Comparison of ENCODE assay signal across 8 cellular contexts in the genomic region with DNA sequence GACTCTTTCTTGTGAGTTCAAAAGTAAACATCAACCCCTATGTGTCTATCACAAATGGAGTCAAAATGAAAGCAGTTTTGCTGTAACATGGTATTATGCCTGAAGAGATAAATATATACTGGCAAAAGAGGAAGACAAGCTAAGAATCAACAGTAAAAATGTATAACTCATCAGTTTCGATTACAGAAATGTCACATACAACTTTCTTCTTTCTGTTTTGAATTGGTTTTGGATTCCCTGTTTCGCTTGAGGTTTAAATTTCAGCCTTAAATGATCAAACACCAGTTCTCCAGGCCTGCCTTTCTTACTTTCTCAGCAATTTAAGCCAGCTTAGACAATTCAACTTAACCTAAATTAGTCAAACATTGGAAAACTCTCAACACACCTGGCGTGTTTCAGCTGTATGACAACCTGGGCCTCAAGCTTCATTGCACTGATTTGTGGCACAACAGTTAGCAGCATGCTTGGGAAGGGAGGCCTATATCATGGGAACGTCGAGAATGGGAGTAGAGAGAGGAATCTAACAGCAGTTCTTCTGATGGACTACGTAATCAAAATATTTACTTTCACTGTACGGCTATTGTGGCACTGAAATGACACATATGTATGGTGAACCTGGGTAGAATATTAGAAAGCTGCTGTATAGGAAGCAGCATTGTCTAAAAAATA. TPM values are rescaled to one million over a fixed set of nuclear protein-coding genes. Genes with fewer than 3 reads are reported as not detected.
DNase-seq lines count a peak whose midpoint lies in the region; ATAC-seq and TF ChIP-seq lines count a peak whose summit lies in the region.

No MANE protein-coding gene starts in this region.

- no peak overlapping the region for H3K27ac Mint-ChIP-seq in activated CD4-positive, alpha-beta T cell treated with anti-CD3 and anti-CD28 coated beads for 36 hours
- H3K27ac Mint-ChIP-seq in activated T-helper 17 cell treated with anti-CD3 and anti-CD28 coated beads, Interleukin-2, amount 50 U/mL, for 72 hours, result no peak overlapping the region

- peaks cover 0 to 6% (median 2%) of the 10 kb centered on the region in 4 donors for H3K4me1 ChIP-seq in transverse colon

- TF ChIP-seq POLR2A in transverse colon (IDR thresholded peaks at IDR 0.05), result no peak

- peaks cover 6% of the 10 kb centered on the region for H3K4me1 Mint-ChIP-seq in activated CD4-positive, alpha-beta T cell treated with anti-CD3 and anti-CD28 coated beads for 36 hours
- peaks cover 5% of the 10 kb centered on the region for H3K4me1 Mint-ChIP-seq in activated T-helper 17 cell treated with anti-CD3 and anti-CD28 coated beads, Interleukin-2, amount 50 U/mL, for 72 hours

- no peaks in the 10 kb centered on the region for H3K36me3 Mint-ChIP-seq in activated CD4-positive, alpha-beta T cell treated with anti-CD3 and anti-CD28 coated beads for 36 hours (ENCODE audit: low read depth)
- no peaks in the 10 kb centered on the region for H3K36me3 Mint-ChIP-seq in activated T-helper 17 cell treated with anti-CD3 and anti-CD28 coated beads, Interleukin-2, amount 50 U/mL, for 72 hours (ENCODE audit: low read depth)

- intact Hi-C loops in activated CD4-positive, alpha-beta T cell treated with anti-CD3 and anti-CD28 coated beads for 36 hours (cut with DNase I, micrococcal nuclease), result loop anchor here in 1 of 2 experiments (5.0 kb wide), 1 partner anchor 173 kb away; no protein-coding TSS in a partner anchor
- intact Hi-C loops in transverse colon (cut with DNase I; ENCODE audit: low total_unique reads), result no loop called here

- peak; percentile 71 for ATAC-seq in activated CD4-positive, alpha-beta T cell treated with anti-CD3 and anti-CD28 coated beads for 36 hours
- ATAC-seq in HG03108 (IDR thresholded peaks at IDR 0.05; ENCODE audit: unreplicated experiment), result peak; percentile 96
- peak; percentile 85 for ATAC-seq in activated T-helper 17 cell treated with anti-CD3 and anti-CD28 coated beads, Interleukin-2, amount 50 U/mL, for 72 hours (replicated peaks)

- in situ Hi-C loops in transverse colon (cut with MboI; ENCODE audit: low pct_ligation_motif_present in 1 of 4, low pct_unique_long_range_greater_than_20kb in 1 of 4, low sequenced_read_pairs in 3 of 4), result no loop called here

- no peak for TF ChIP-seq EP300 in transverse colon (IDR thresholded peaks at IDR 0.05; ENCODE audit: low read depth)

- DNase-seq in activated CD4-positive, alpha-beta T cell treated with anti-CD3 and anti-CD28 coated beads for 36 hours, result no peak
- DNase-seq in activated CD4-positive, alpha-beta T cell treated with anti-CD3 and anti-CD28 coated beads for 4 hours, result no peak
- DNase-seq in transverse colon (no peak), NCI-H2081 treated with DMSO at 0.1 percent for 48 hours (lab: John Stamatoyannopoulos, UW) (no peak), D341Med (ENCODE audit: low spot score) (no peak), middle frontal gyrus (ENCODE audit: extremely low spot score, low spot score) (no peak)

- CTCF ChIA-PET in activated CD4-positive, alpha-beta T cell treated with anti-CD3 and anti-CD28 coated beads for 36 hours (lab: Charles Lee), result interaction anchor here (0.6 to 1.2 kb wide), 3 partner anchors 17 to 324 kb away, joined by 3 read pairs; no protein-coding TSS in a partner anchor

- H3K4me3 ChIP-seq in transverse colon, result no peak overlapping the region

- WGBS in transverse colon (ENCODE audit: low coverage in 1 of 2), 2 donors, result 62 to 71% methylated on average over 4 to 7 of the region's 7 CpGs

- POLR2A ChIA-PET in activated CD4-positive, alpha-beta T cell treated with anti-CD3 and anti-CD28 coated beads for 36 hours (lab: Charles Lee), result interaction anchor here (1.0 kb wide), 1 partner anchor 173 kb away, joined by 4 read pairs; no protein-coding TSS in a partner anchor

- H3K36me3 ChIP-seq in transverse colon, result no peaks in the 10 kb centered on the region

- H3K27me3 ChIP-seq in transverse colon, result no peaks in the 10 kb centered on the region

- peak overlapping the region in 3 of 4 donors; percentile 31 to 49 (median 38) for H3K27ac ChIP-seq in transverse colon

- no peaks in the 10 kb centered on the region for H3K9me3 ChIP-seq in transverse colon

- no peaks in the 10 kb centered on the region for H3K27me3 Mint-ChIP-seq in activated CD4-positive, alpha-beta T cell treated with anti-CD3 and anti-CD28 coated beads for 36 hours
- H3K27me3 Mint-ChIP-seq in activated T-helper 17 cell treated with anti-CD3 and anti-CD28 coated beads, Interleukin-2, amount 50 U/mL, for 72 hours, result no peaks in the 10 kb centered on the region

- no peaks in the 10 kb centered on the region for H3K9me3 Mint-ChIP-seq in activated CD4-positive, alpha-beta T cell treated with anti-CD3 and anti-CD28 coated beads for 36 hours (ENCODE audit: low read depth)
- no peaks in the 10 kb centered on the region for H3K9me3 Mint-ChIP-seq in activated T-helper 17 cell treated with anti-CD3 and anti-CD28 coated beads, Interleukin-2, amount 50 U/mL, for 72 hours

- TF ChIP-seq CTCF in transverse colon (IDR thresholded peaks at IDR 0.05), result no peak

- no peak overlapping the region for H3K4me3 Mint-ChIP-seq in activated CD4-positive, alpha-beta T cell treated with anti-CD3 and anti-CD28 coated beads for 36 hours
- H3K4me3 Mint-ChIP-seq in activated T-helper 17 cell treated with anti-CD3 and anti-CD28 coated beads, Interleukin-2, amount 50 U/mL, for 72 hours, result no peak overlapping the region

RNA-seq across cellular contexts. Expression of a gene that starts 51.8 kb away (rescaled TPM):
- total RNA-seq in activated CD4-positive, alpha-beta T cell treated with anti-CD3 and anti-CD28 coated beads for 36 hours, result under 1 TPM; 0.27 to 0.42 TPM
- under 1 TPM; 0.17 to 0.40 TPM for total RNA-seq in activated T-helper 17 cell treated with anti-CD3 and anti-CD28 coated beads, Interleukin-2, amount 50 U/mL, for 72 hours
- 100 to 1,000 TPM in 2 of 4 donors, 10 to 100 TPM in 2; 64.2 to 118 (median 90.5) TPM for total RNA-seq in transverse colon

Comparison
In these comparisons a context has a peak if more than half of its experiments do, and no peak if none do; other contexts are left out.
1. RNA of a gene that starts 51.8 kb away (total RNA-seq): 64.2 to 118 TPM in transverse colon; 0.27 to 0.42 TPM in activated CD4-positive, alpha-beta T cell treated with anti-CD3 and anti-CD28 coated beads for 36 hours and 0.17 to 0.40 TPM in activated T-helper 17 cell treated with anti-CD3 and anti-CD28 coated beads, Interleukin-2, amount 50 U/mL, for 72 hours; every median in the first group is over 10 times any median in the second.
2. Peak in every context shown above with its lines, with median percentiles within 50 percentile points of each other: ATAC-seq.